Comparison of ENCODE assay signal across 18 cellular contexts in the genomic region with DNA sequence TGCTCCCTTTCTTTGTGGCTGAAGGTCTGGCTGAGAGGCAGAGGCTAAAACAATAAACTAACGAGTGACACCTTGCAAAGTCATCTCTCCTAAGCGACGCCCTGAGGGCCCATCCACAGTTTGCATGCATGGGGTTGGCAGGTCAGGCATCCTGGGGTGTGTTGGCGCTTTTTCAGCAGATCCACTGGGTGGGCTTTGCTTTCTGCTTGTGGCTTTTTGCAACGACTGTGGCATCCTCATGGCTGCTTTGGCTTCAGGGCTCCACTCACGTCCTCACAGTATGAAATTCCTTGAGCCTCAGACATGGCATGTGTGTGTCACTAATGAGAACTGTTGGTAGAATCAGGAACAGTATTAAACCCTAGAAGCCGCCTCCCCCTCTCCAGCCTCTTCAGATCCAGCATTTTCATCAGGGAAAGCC.
DNase-seq lines count a peak whose midpoint lies in the region; ATAC-seq, FAIRE-seq and TF ChIP-seq lines count a peak whose summit lies in the region.
"Had no signal": no experiment of that assay in that cellular context is flagged by ENCODE, and none has a peak within 500 bp of the region (broad histone marks: within the 10 kb centered on the region; RNA-seq: fewer than 3 reads in every experiment).

No MANE protein-coding gene starts in this region.

- H3K18ac ChIP-seq in mesendoderm (ENCODE audit: low read length), result no peak overlapping the region

- peaks cover 52% of the 10 kb centered on the region for H3K36me3 Mint-ChIP-seq in HFFc6 (ENCODE audit: low read depth)
- H3K36me3 Mint-ChIP-seq in astrocyte (ENCODE audit: low read depth, unreplicated experiment), result peaks cover 25% of the 10 kb centered on the region
- H3K36me3 Mint-ChIP-seq in GM23338 (ENCODE audit: low read depth), result no peaks in the 10 kb centered on the region; the same call in 1 of the 3 replicates
- H3K36me3 Mint-ChIP-seq: activated naive CD8-positive, alpha-beta T cell treated with anti-CD3 and anti-CD28 coated beads, Interleukin-2, amount 10 ng/mL, durations not matched to agents 7 days and 5 days; CD14-positive monocyte; stimulated activated effector memory CD8-positive, alpha-beta T cell treated with anti-CD3 and anti-CD28 coated beads, Interleukin-12 subunit alpha, Interleukin-12 subunit beta, amount 100 ng/mL, for 72 hours had no signal

- H3F3A ChIP-seq in GM23338 (replicated peaks; ENCODE audit: low read depth), result no peaks in the 10 kb centered on the region

- intact Hi-C loops in psoas muscle (cut with DNase I), result no loop called here

- H3K36me3 ChIP-seq in astrocyte (ENCODE audit: insufficient read depth, low read length) (peaks cover 2% of the 10 kb centered on the region), mesendoderm (ENCODE audit: control insufficient read depth, insufficient read depth, low read length) (no peaks in the 10 kb centered on the region), psoas muscle (ENCODE audit: insufficient read depth in 1 of 2, low read depth in 1 of 2) (no peaks in the 10 kb centered on the region), GM23338 (ENCODE audit: insufficient read depth) (no peaks in the 10 kb centered on the region)

- H4K20me1 ChIP-seq in astrocyte (ENCODE audit: insufficient read depth, low read length), result peaks cover 71% of the 10 kb centered on the region
- peaks cover 8% of the 10 kb centered on the region for H4K20me1 ChIP-seq in GM23338 (replicated peaks; ENCODE audit: insufficient read depth)

- H3K27ac Mint-ChIP-seq in HFFc6 (peak overlapping the region; percentile 84), astrocyte (ENCODE audit: unreplicated experiment) (peak overlapping the region; percentile 82), GM23338 (no peak overlapping the region)
- H3K27ac Mint-ChIP-seq: activated naive CD8-positive, alpha-beta T cell treated with anti-CD3 and anti-CD28 coated beads, Interleukin-2, amount 10 ng/mL, durations not matched to agents 7 days and 5 days; CD14-positive monocyte; stimulated activated effector memory CD8-positive, alpha-beta T cell treated with anti-CD3 and anti-CD28 coated beads, Interleukin-12 subunit alpha, Interleukin-12 subunit beta, amount 100 ng/mL, for 72 hours had no signal

- H3K9ac ChIP-seq in astrocyte (ENCODE audit: low read length), result peak overlapping the region; percentile 56
- no peak overlapping the region for H3K9ac ChIP-seq in mesendoderm (ENCODE audit: low read length)

- peaks cover 12% of the 10 kb centered on the region for H3K27me3 Mint-ChIP-seq in HFFc6 (ENCODE audit: insufficient read depth)
- no peaks in the 10 kb centered on the region for H3K27me3 Mint-ChIP-seq in astrocyte (ENCODE audit: low read depth, unreplicated experiment)
- peaks cover 5% of the 10 kb centered on the region for H3K27me3 Mint-ChIP-seq in GM23338 (ENCODE audit: insufficient read depth, low read depth, poor library complexity)
- H3K27me3 Mint-ChIP-seq: activated naive CD8-positive, alpha-beta T cell treated with anti-CD3 and anti-CD28 coated beads, Interleukin-2, amount 10 ng/mL, durations not matched to agents 7 days and 5 days had no signal

- H3K4me3 ChIP-seq in astrocyte (ENCODE audit: insufficient read depth, low read depth, low read length) (no peak overlapping the region), mesendoderm (ENCODE audit: low read length) (no peak overlapping the region), psoas muscle (no peak overlapping the region), GM23338 (no peak overlapping the region)

- H3K9me2 ChIP-seq in GM23338 (ENCODE audit: insufficient read depth), result no peaks in the 10 kb centered on the region

- H3K23ac ChIP-seq in mesendoderm (ENCODE audit: low read length), result no peak overlapping the region

- H3K27ac ChIP-seq in astrocyte (ENCODE audit: low read depth, low read length) (peak overlapping the region; percentile 80), mesendoderm (ENCODE audit: low read depth, low read length) (no peak overlapping the region), psoas muscle (no peak overlapping the region), GM23338 (ENCODE audit: low read depth) (no peak overlapping the region)

- peaks cover 74% of the 10 kb centered on the region for H3K4me1 ChIP-seq in astrocyte (ENCODE audit: insufficient read depth, low read length)
- peaks cover 3% of the 10 kb centered on the region for H3K4me1 ChIP-seq in mesendoderm (ENCODE audit: control insufficient read depth, low read depth, low read length)
- H3K4me1 ChIP-seq in psoas muscle, result peaks cover 6% of the 10 kb centered on the region
- no peaks in the 10 kb centered on the region; the same call in 1 of the 2 replicates for H3K4me1 ChIP-seq in GM23338 (ENCODE audit: insufficient read depth)

- H2AFZ ChIP-seq in astrocyte (ENCODE audit: low read depth, low read length) (no peak overlapping the region), GM23338 (no peak overlapping the region)

- peak; percentile 95 for FAIRE-seq in astrocyte (lab: Jason Lieb, UNC)
- FAIRE-seq: GM19239, H1 had no signal

- H3K4me3 Mint-ChIP-seq in HFFc6, result peak overlapping the region; percentile 60
- H3K4me3 Mint-ChIP-seq in astrocyte (ENCODE audit: unreplicated experiment), result no peak overlapping the region
- H3K4me3 Mint-ChIP-seq in GM23338, result no peak overlapping the region
- H3K4me3 Mint-ChIP-seq: activated naive CD8-positive, alpha-beta T cell treated with anti-CD3 and anti-CD28 coated beads, Interleukin-2, amount 10 ng/mL, durations not matched to agents 7 days and 5 days; CD14-positive monocyte; stimulated activated effector memory CD8-positive, alpha-beta T cell treated with anti-CD3 and anti-CD28 coated beads, Interleukin-12 subunit alpha, Interleukin-12 subunit beta, amount 100 ng/mL, for 72 hours had no signal

- peaks cover 100% of the 10 kb centered on the region for H3K4me1 Mint-ChIP-seq in HFFc6 (ENCODE audit: low read depth)
- H3K4me1 Mint-ChIP-seq in astrocyte (ENCODE audit: low read depth, unreplicated experiment), result peaks cover 67% of the 10 kb centered on the region
- H3K4me1 Mint-ChIP-seq in GM23338, result peaks cover 35% of the 10 kb centered on the region
- H3K4me1 Mint-ChIP-seq: activated naive CD8-positive, alpha-beta T cell treated with anti-CD3 and anti-CD28 coated beads, Interleukin-2, amount 10 ng/mL, durations not matched to agents 7 days and 5 days; CD14-positive monocyte; stimulated activated effector memory CD8-positive, alpha-beta T cell treated with anti-CD3 and anti-CD28 coated beads, Interleukin-12 subunit alpha, Interleukin-12 subunit beta, amount 100 ng/mL, for 72 hours had no signal

- no peaks in the 10 kb centered on the region for H3K9me3 ChIP-seq in astrocyte (ENCODE audit: insufficient read depth, low read depth, low read length)
- H3K9me3 ChIP-seq in psoas muscle, result no peaks in the 10 kb centered on the region

- H4K5ac ChIP-seq in mesendoderm (ENCODE audit: low read length), result no peak overlapping the region

- H2AK5ac ChIP-seq in mesendoderm (ENCODE audit: low read length), result no peak overlapping the region

- H4K8ac ChIP-seq in mesendoderm (ENCODE audit: low read depth, low read length), result no peak overlapping the region

- DNase-seq in AG20443 (ENCODE audit: low spot score) (peak; percentile 47), HFFc6 (peak; percentile 88), astrocyte (ENCODE audit: low read depth) (peak; percentile 46), mesendoderm (peak; percentile 50), psoas muscle (no peak), hypothalamus (lab: John Stamatoyannopoulos, UW) (no peak), GM23338 (ENCODE audit: low spot score) (no peak)
- DNase-seq: activated naive CD8-positive, alpha-beta T cell treated with anti-CD3 and anti-CD28 coated beads, Interleukin-2, amount 10 ng/mL, durations not matched to agents 7 days and 5 days; dermis blood vessel endothelial cell; NCI-H1048; NCI-H2227 treated with DMSO at 0.1 percent for 48 hours; OCI-M1; T-helper 1 cell had no signal

- no peaks in the 10 kb centered on the region for H3K9me3 Mint-ChIP-seq in HFFc6
- H3K9me3 Mint-ChIP-seq in astrocyte (ENCODE audit: unreplicated experiment), result no peaks in the 10 kb centered on the region
- no peaks in the 10 kb centered on the region for H3K9me3 Mint-ChIP-seq in GM23338
- H3K9me3 Mint-ChIP-seq: activated naive CD8-positive, alpha-beta T cell treated with anti-CD3 and anti-CD28 coated beads, Interleukin-2, amount 10 ng/mL, durations not matched to agents 7 days and 5 days; stimulated activated effector memory CD8-positive, alpha-beta T cell treated with anti-CD3 and anti-CD28 coated beads, Interleukin-12 subunit alpha, Interleukin-12 subunit beta, amount 100 ng/mL, for 72 hours had no signal

- peaks cover 95% of the 10 kb centered on the region for H3K79me2 ChIP-seq in astrocyte (ENCODE audit: insufficient read depth, low read length)
- H3K79me2 ChIP-seq in mesendoderm (ENCODE audit: control insufficient read depth, insufficient read depth, low read length), result peaks cover 38% of the 10 kb centered on the region
- H3K79me2 ChIP-seq in GM23338 (replicated peaks; ENCODE audit: insufficient read depth), result peaks cover 96% of the 10 kb centered on the region

- no peak for ATAC-seq in GM19035 (IDR thresholded peaks at IDR 0.05; ENCODE audit: unreplicated experiment)
- ATAC-seq in psoas muscle, result no peak
- no peak; the same call in 2 of the 3 replicates for ATAC-seq in GM23338
- ATAC-seq: stimulated activated effector memory CD8-positive, alpha-beta T cell treated with anti-CD3 and anti-CD28 coated beads, Interleukin-12 subunit alpha, Interleukin-12 subunit beta, amount 100 ng/mL, for 72 hours had no signal

- H3K79me1 ChIP-seq in mesendoderm (ENCODE audit: low read length), result peaks cover 43% of the 10 kb centered on the region

- peak overlapping the region; percentile 59 for H3K4me2 ChIP-seq in astrocyte (ENCODE audit: low read length)
- H3K4me2 ChIP-seq in mesendoderm (ENCODE audit: low read length), result no peak overlapping the region
- H3K4me2 ChIP-seq in GM23338, result no peak overlapping the region

- H3K4ac ChIP-seq in mesendoderm (ENCODE audit: low read depth, low read length), result no peak overlapping the region

- no CpG with 5 or more reads among the region's 7 CpGs for WGBS in mesendoderm (ENCODE audit: extremely low coverage, insufficient coverage, low lambda C conversion rate)
- 83 to 89% (median 87%) methylated on average over 7 of the region's 7 CpGs for WGBS in psoas muscle, 3 donors

- H2BK5ac ChIP-seq in mesendoderm (ENCODE audit: low read length), result no peak overlapping the region

- TF ChIP-seq CTCF in HFFc6 (IDR thresholded peaks at IDR 0.05) (no peak), astrocyte (IDR thresholded peaks at IDR 0.05; ENCODE audit: insufficient read depth, low read depth, low read length) (no peak), psoas muscle (IDR thresholded peaks at IDR 0.05) (no peak), GM23338 (conservative IDR thresholded peaks at IDR 0.05; ENCODE audit: low read depth in 2 of 2) (no peak)

- H3K56ac ChIP-seq in mesendoderm (ENCODE audit: low read length), result no peak overlapping the region

- H2BK120ac ChIP-seq in mesendoderm (ENCODE audit: low read depth, low read length), result no peak overlapping the region

- H3K27me3 ChIP-seq in astrocyte (ENCODE audit: insufficient read depth, low read length) (no peaks in the 10 kb centered on the region), mesendoderm (ENCODE audit: insufficient read depth, low read length, poor library complexity) (no peaks in the 10 kb centered on the region), psoas muscle (ENCODE audit: insufficient read depth in 3 of 3, low read length in 2 of 3) (peaks cover 0 to 5% (median 3%) of the 10 kb centered on the region in 3 donors), GM23338 (ENCODE audit: insufficient read depth) (no peaks in the 10 kb centered on the region)

- no peak overlapping the region for H2BK15ac ChIP-seq in mesendoderm (replicated peaks; ENCODE audit: low read depth)

Comparison
In these comparisons a context has a peak if more than half of its experiments do, and no peak if none do; other contexts are left out.
1. DNase-seq: peak in AG20443 (single experiment), HFFc6 (single experiment), astrocyte (single experiment) and mesendoderm (single experiment); none in psoas muscle (0 of 2), hypothalamus (0 of 51) and GM23338 (single experiment).